26 cellular contexts compared by ENCODE assay signal in genomic region chr4:41424541-41424940, GRCh38.
DNase-seq lines count a peak whose midpoint lies in the region; ATAC-seq and TF ChIP-seq lines count a peak whose summit lies in the region.
"Had no signal": no experiment of that assay in that cellular context is flagged by ENCODE, and none has a peak within 500 bp of the region (broad histone marks: within the 10 kb centered on the region; RNA-seq: fewer than 3 reads in every experiment).

No MANE protein-coding gene starts in this region.

- H3K27ac Mint-ChIP-seq in Calu3 (ENCODE audit: unreplicated experiment) = no peak overlapping the region
- H3K27ac Mint-ChIP-seq: CD4-positive, alpha-beta memory T cell; GM23338 had no signal

- H3K9me3 ChIP-seq in left ventricle myocardium inferior (replicated peaks) (peaks cover 1% of the 10 kb centered on the region), heart left ventricle (peaks cover 0 to 3% (median 0%) of the 10 kb centered on the region in 12 donors), esophagus muscularis mucosa (no peaks in the 10 kb centered on the region), psoas muscle (no peaks in the 10 kb centered on the region), sigmoid colon (no peaks in the 10 kb centered on the region), stomach (no peaks in the 10 kb centered on the region)
- H3K9me3 ChIP-seq: BLaER1 treated with 17β-estradiol and CSF1 and Interleukin-3, amounts not matched to agents 10 nM and 100 nM; Caco-2; HAP-1; SJSA1 had no signal

- H3K36me3 Mint-ChIP-seq in Calu3 (ENCODE audit: insufficient read depth, unreplicated experiment) = no peaks in the 10 kb centered on the region
- H3K36me3 Mint-ChIP-seq: CD4-positive, alpha-beta memory T cell had no signal

- no peaks in the 10 kb centered on the region for H3K27me3 ChIP-seq in left ventricle myocardium inferior (ENCODE audit: low read depth)
- H3K27me3 ChIP-seq in heart left ventricle = no peaks in the 10 kb centered on the region
- H3K27me3 ChIP-seq in esophagus muscularis mucosa = no peaks in the 10 kb centered on the region
- no peaks in the 10 kb centered on the region for H3K27me3 ChIP-seq in psoas muscle (ENCODE audit: insufficient read depth in 3 of 3, low read length in 2 of 3)
- no peaks in the 10 kb centered on the region for H3K27me3 ChIP-seq in sigmoid colon
- H3K27me3 ChIP-seq in stomach = no peaks in the 10 kb centered on the region
- H3K27me3 ChIP-seq: BLaER1 treated with 17β-estradiol and CSF1 and Interleukin-3, amounts not matched to agents 10 nM and 100 nM; SJSA1 had no signal

- TF ChIP-seq CTCF in left ventricle myocardium inferior (IDR thresholded peaks at IDR 0.05; ENCODE audit: borderline replicate concordance) (no peak), heart left ventricle (IDR thresholded peaks at IDR 0.05) (no peak), esophagus muscularis mucosa (IDR thresholded peaks at IDR 0.05) (no peak), psoas muscle (IDR thresholded peaks at IDR 0.05) (no peak), sigmoid colon (IDR thresholded peaks at IDR 0.05) (no peak), stomach (IDR thresholded peaks at IDR 0.05) (no peak), Calu3 (IDR thresholded peaks at IDR 0.05; ENCODE audit: unreplicated experiment) (no peak)

- WGBS in heart left ventricle, 4 donors = 5 to 21% (median 10%) methylated on average over 1 of the region's 1 CpG
- 19% methylated on average over 1 of the region's 1 CpG for WGBS in esophagus muscularis mucosa
- 35 to 60% (median 56%) methylated on average over 1 of the region's 1 CpG for WGBS in psoas muscle, 3 donors
- 33 to 64% methylated on average over 1 of the region's 1 CpG for WGBS in sigmoid colon, 2 donors
- WGBS in stomach, 5 donors = 31 to 71% (median 58%) methylated on average over 1 of the region's 1 CpG

- intact Hi-C loops in left ventricle myocardium inferior (cut with micrococcal nuclease) = no loop called here
- intact Hi-C loops in heart left ventricle (cut with DNase I) = loop anchor here in 4 of 10 donors (5.0 to 10.0 kb wide), 3 partner anchors 60 to 110 kb away; partner anchors contain the start of gene LIMCH1 (in 2 of the 4)
- intact Hi-C loops in esophagus muscularis mucosa (cut with DNase I) = no loop called here
- intact Hi-C loops in psoas muscle (cut with DNase I) = no loop called here
- intact Hi-C loops in sigmoid colon (cut with DNase I) = no loop called here
- intact Hi-C loops in stomach (cut with DNase I; ENCODE audit: low total_unique reads) = no loop called here
- intact Hi-C loops in Calu3 (cut with micrococcal nuclease; ENCODE audit: unreplicated experiment) = no loop called here

- BruUV-seq in Calu3 (replicated peaks; lab: Mats Ljungman, UMichigan) = no TSS peak

- no peak overlapping the region for H3K4me3 Mint-ChIP-seq in Calu3 (ENCODE audit: low read depth, unreplicated experiment)
- H3K4me3 Mint-ChIP-seq: CD4-positive, alpha-beta memory T cell; GM23338 had no signal

- H3K4me1 ChIP-seq in left ventricle myocardium inferior (peaks cover 71% of the 10 kb centered on the region), heart left ventricle (peaks cover 5 to 73% (median 53%) of the 10 kb centered on the region in 12 donors), esophagus muscularis mucosa (peaks cover 43 to 75% (median 66%) of the 10 kb centered on the region in 4 donors), psoas muscle (peaks cover 40% of the 10 kb centered on the region), sigmoid colon (peaks cover 0 to 29% (median 14%) of the 10 kb centered on the region in 4 donors), stomach (peaks cover 5 to 23% (median 14%) of the 10 kb centered on the region in 4 donors)

- H3K9me3 Mint-ChIP-seq in Calu3 (ENCODE audit: low read depth, unreplicated experiment) = no peaks in the 10 kb centered on the region

- DNase-seq in left ventricle myocardium inferior = no peak
- DNase-seq in heart left ventricle = no peak
- no peak for DNase-seq in esophagus muscularis mucosa (ENCODE audit: extremely low spot score)
- no peak for DNase-seq in psoas muscle
- DNase-seq in sigmoid colon = no peak
- DNase-seq in stomach = no peak
- DNase-seq in Calu3 = no peak
- DNase-seq: ACHN; Caco-2; CD4-positive, alpha-beta memory T cell; DND-41; KBM-7; MM.1S; NCI-H1048; NCI-H1436; NCI-H187 treated with DMSO at 0.1 percent for 48 hours; NCI-H2107; NCI-H446 treated with DMSO at 0.1 percent for 48 hours; NCI-H526 treated with DMSO at 0.1 percent for 48 hours had no signal

- no peak overlapping the region for H3K4me3 ChIP-seq in left ventricle myocardium inferior
- no peak overlapping the region for H3K4me3 ChIP-seq in heart left ventricle
- no peak overlapping the region for H3K4me3 ChIP-seq in esophagus muscularis mucosa
- no peak overlapping the region for H3K4me3 ChIP-seq in psoas muscle
- H3K4me3 ChIP-seq in sigmoid colon = no peak overlapping the region
- no peak overlapping the region for H3K4me3 ChIP-seq in stomach
- H3K4me3 ChIP-seq: BLaER1 treated with 17β-estradiol and CSF1 and Interleukin-3, amounts not matched to agents 10 nM and 100 nM; GM23338; HAP-1; SJSA1 had no signal

- CTCF ChIA-PET in Calu3 (lab: Charles Lee) = no interaction called here

- H3K4me1 Mint-ChIP-seq in Calu3 (ENCODE audit: low read depth, unreplicated experiment) = peaks cover 32% of the 10 kb centered on the region
- H3K4me1 Mint-ChIP-seq: CD4-positive, alpha-beta memory T cell had no signal

- no peak for TF ChIP-seq EP300 in esophagus muscularis mucosa (IDR thresholded peaks at IDR 0.05)
- no peak for TF ChIP-seq EP300 in sigmoid colon (IDR thresholded peaks at IDR 0.05)
- no peak for TF ChIP-seq EP300 in stomach (IDR thresholded peaks at IDR 0.05)

- H3K27me3 Mint-ChIP-seq in Calu3 (ENCODE audit: unreplicated experiment) = no peaks in the 10 kb centered on the region
- H3K27me3 Mint-ChIP-seq: CD4-positive, alpha-beta memory T cell had no signal

- no peaks in the 10 kb centered on the region for H3K36me3 ChIP-seq in left ventricle myocardium inferior
- no peaks in the 10 kb centered on the region for H3K36me3 ChIP-seq in heart left ventricle
- H3K36me3 ChIP-seq in esophagus muscularis mucosa = no peaks in the 10 kb centered on the region
- no peaks in the 10 kb centered on the region for H3K36me3 ChIP-seq in psoas muscle (ENCODE audit: insufficient read depth in 1 of 2, low read depth in 1 of 2)
- H3K36me3 ChIP-seq in sigmoid colon = no peaks in the 10 kb centered on the region
- no peaks in the 10 kb centered on the region for H3K36me3 ChIP-seq in stomach
- H3K36me3 ChIP-seq: BLaER1 treated with 17β-estradiol and CSF1 and Interleukin-3, amounts not matched to agents 10 nM and 100 nM; HAP-1; SJSA1 had no signal

- H3K27ac ChIP-seq in left ventricle myocardium inferior (replicated peaks) (peak overlapping the region; percentile 54), heart left ventricle (peak overlapping the region in 5 of 12 donors; percentile 1 to 28 (median 14)), esophagus muscularis mucosa (replicated peaks in 1 of 4) (peak overlapping the region; percentile 0 to 37 (median 4)), psoas muscle (peak overlapping the region; percentile 17), sigmoid colon (no peak overlapping the region), stomach (no peak overlapping the region)
- H3K27ac ChIP-seq: 22Rv1; BLaER1 treated with 17β-estradiol and CSF1 and Interleukin-3, amounts not matched to agents 10 nM and 100 nM; SJSA1 had no signal

- TF ChIP-seq POLR2A in heart left ventricle (IDR thresholded peaks at IDR 0.05) (no peak), esophagus muscularis mucosa (IDR thresholded peaks at IDR 0.05; ENCODE audit: low read depth) (no peak), sigmoid colon (IDR thresholded peaks at IDR 0.05) (no peak), stomach (IDR thresholded peaks at IDR 0.05) (no peak)

- ATAC-seq in heart left ventricle (no peak), psoas muscle (no peak), GM21367 (IDR thresholded peaks at IDR 0.05; ENCODE audit: unreplicated experiment) (no peak)
- ATAC-seq: GM23338, Right ventricle myocardium inferior had no signal

Comparison
In these comparisons a context has a peak if more than half of its experiments do, and no peak if none do; other contexts are left out.
1. H3K27ac ChIP-seq: peak in left ventricle myocardium inferior (single experiment), esophagus muscularis mucosa (4 of 4) and psoas muscle (single experiment); none in sigmoid colon (0 of 4) and stomach (0 of 5).